ENCODE assay signal across 13 cellular contexts in the genomic region with DNA sequence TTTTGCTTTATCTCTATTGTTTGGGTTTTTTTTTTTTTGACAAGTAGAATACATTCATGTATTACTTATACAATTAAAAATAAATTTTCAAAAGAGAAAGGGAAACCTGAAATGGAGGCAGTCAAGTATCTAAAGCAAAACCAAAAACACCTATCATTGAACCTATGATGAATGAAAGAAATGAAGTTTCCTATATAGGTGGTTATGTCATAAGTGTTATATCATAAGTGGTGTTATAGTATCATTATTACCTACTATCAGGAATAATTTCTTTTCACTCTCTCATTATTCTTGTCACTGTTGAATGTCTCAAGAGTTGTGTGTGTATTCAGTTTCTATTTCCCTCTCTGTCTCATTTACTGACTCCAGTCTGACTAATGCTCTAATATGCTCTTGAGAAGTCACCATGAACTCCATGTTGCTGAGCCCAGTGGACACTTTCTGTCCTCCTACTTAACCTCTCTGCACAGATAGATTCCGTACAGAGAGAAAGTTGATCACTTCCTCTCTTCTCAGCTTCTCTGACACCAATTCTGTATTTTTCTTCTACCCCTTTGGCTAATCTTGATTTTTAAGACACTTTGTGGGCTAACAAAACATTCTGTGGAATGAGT. TPM values are rescaled to one million over a fixed set of nuclear protein-coding genes. Genes with fewer than 3 reads are reported as not detected.
DNase-seq lines count a peak whose midpoint lies in the region; ATAC-seq and TF ChIP-seq lines count a peak whose summit lies in the region.
"Had no signal": no experiment of that assay in that cellular context is flagged by ENCODE, and none has a peak within 500 bp of the region (broad histone marks: within the 10 kb centered on the region; RNA-seq: fewer than 3 reads in every experiment).

No MANE protein-coding gene starts in this region.

- H3K9me3 ChIP-seq in WERI-Rb-1 (ENCODE audit: severe bottlenecking) (no peaks in the 10 kb centered on the region), uterus (no peaks in the 10 kb centered on the region)
- H3K9me3 ChIP-seq: adrenal gland had no signal

- H3K4me3 ChIP-seq in brain microvascular endothelial cell (ENCODE audit: low read depth, low read length): no peak overlapping the region
- H3K4me3 ChIP-seq in lower leg skin (ENCODE audit: low read depth, poor library complexity, severe bottlenecking): no peak overlapping the region
- H3K4me3 ChIP-seq in WERI-Rb-1 (ENCODE audit: low read depth, low read length): no peak overlapping the region
- H3K4me3 ChIP-seq in uterus: no peak overlapping the region
- H3K4me3 ChIP-seq: adrenal gland had no signal

- 67 to 72% methylated on average over 1 of the region's 1 CpG for WGBS in lower leg skin, 2 donors

- H3K36me3 ChIP-seq in brain microvascular endothelial cell (replicated peaks) (no peaks in the 10 kb centered on the region), WERI-Rb-1 (no peaks in the 10 kb centered on the region), uterus (no peaks in the 10 kb centered on the region)
- H3K36me3 ChIP-seq: adrenal gland had no signal

- H3K27me3 ChIP-seq in brain microvascular endothelial cell (replicated peaks): no peaks in the 10 kb centered on the region
- no peaks in the 10 kb centered on the region for H3K27me3 ChIP-seq in WERI-Rb-1 (ENCODE audit: insufficient read depth, low read depth, severe bottlenecking)
- no peaks in the 10 kb centered on the region for H3K27me3 ChIP-seq in uterus
- H3K27me3 ChIP-seq: adrenal gland had no signal

- no peaks in the 10 kb centered on the region for H3K27me3 Mint-ChIP-seq in osteocyte (ENCODE audit: unreplicated experiment)

- no peak for TF ChIP-seq CTCF in brain microvascular endothelial cell (IDR thresholded peaks at IDR 0.05; ENCODE audit: low read depth, low read length, missing control alignments)
- TF ChIP-seq CTCF in osteocyte (IDR thresholded peaks at IDR 0.05): no peak
- TF ChIP-seq CTCF in lower leg skin (IDR thresholded peaks at IDR 0.05): no peak
- TF ChIP-seq CTCF in WERI-Rb-1 (IDR thresholded peaks at IDR 0.05; ENCODE audit: low read depth, low read length): no peak
- no peak for TF ChIP-seq CTCF in uterus (IDR thresholded peaks at IDR 0.05)

- TF ChIP-seq POLR2A in lower leg skin (IDR thresholded peaks at IDR 0.05): no peak
- TF ChIP-seq POLR2A in uterus (IDR thresholded peaks at IDR 0.05): no peak

- no peaks in the 10 kb centered on the region for H3K4me1 ChIP-seq in uterus

- in situ Hi-C loops in brain microvascular endothelial cell (cut with HindIII; ENCODE audit: low pct_ligation_motif_present, low sequenced_read_pairs): no loop called here

- intact Hi-C loops in lower leg skin (cut with DNase I; ENCODE audit: low total_unique reads): no loop called here
- intact Hi-C loops in uterus (cut with DNase I; ENCODE audit: low total_unique reads): no loop called here

- no peaks in the 10 kb centered on the region for H3K9me3 Mint-ChIP-seq in osteocyte (ENCODE audit: unreplicated experiment)

- H3K27ac ChIP-seq in brain microvascular endothelial cell: peak overlapping the region; percentile 35
- H3K27ac ChIP-seq in WERI-Rb-1: no peak overlapping the region
- no peak overlapping the region for H3K27ac ChIP-seq in uterus
- H3K27ac ChIP-seq: adrenal gland had no signal

- H3K4me1 Mint-ChIP-seq in osteocyte (ENCODE audit: unreplicated experiment): peaks cover 52% of the 10 kb centered on the region

- DNase-seq in brain microvascular endothelial cell (no peak), osteocyte (ENCODE audit: extremely low spot score, unreplicated experiment) (no peak), lower leg skin (ENCODE audit: low spot score in 2 of 2) (no peak), WERI-Rb-1 (no peak), uterus (no peak)
- DNase-seq: activated CD8-positive, alpha-beta memory T cell treated with anti-CD3 and anti-CD28 coated beads, Interleukin-2, amount 50 U/mL, for 4 hours; adrenal gland; effector CD8-positive, alpha-beta T cell; NCI-H187 treated with DMSO at 0.1 percent for 48 hours; T1000 had no signal

- peak overlapping the region; percentile 26 for H3K4me3 Mint-ChIP-seq in osteocyte (ENCODE audit: unreplicated experiment)
- H3K4me3 Mint-ChIP-seq: mesothelial cell of epicardium had no signal

- peak; percentile 63 for ATAC-seq in GM21390 (IDR thresholded peaks at IDR 0.05; ENCODE audit: unreplicated experiment)
- peak; percentile 50 for ATAC-seq in HG03432 (IDR thresholded peaks at IDR 0.05; ENCODE audit: unreplicated experiment)

- H3K27ac Mint-ChIP-seq in osteocyte (ENCODE audit: unreplicated experiment): peak overlapping the region; percentile 96
- H3K27ac Mint-ChIP-seq: mesothelial cell of epicardium had no signal

- H3K36me3 Mint-ChIP-seq in osteocyte (ENCODE audit: unreplicated experiment): no peaks in the 10 kb centered on the region

RNA-seq across cellular contexts. Expression of gene RASAL2, which starts 49.9 kb away (rescaled TPM):
- 34.2 and 35.4 TPM in 2 replicates for total RNA-seq in osteocyte
- total RNA-seq in lower leg skin: 10 to 100 TPM; 26.0 to 51.4 (median 31.0) TPM
- 10 to 100 TPM in 3 of 4 donors, 1 to 10 TPM in 1; 10.0 to 42.5 (median 29.8) TPM for total RNA-seq in uterus
